ENCODE assay signal across 18 cellular contexts in genomic region chr19:42317535-42317934, GRCh38. TPM values are rescaled to one million over a fixed set of nuclear protein-coding genes. Genes with fewer than 3 reads are reported as not detected.
"Had no signal": no experiment of that assay in that cellular context is flagged by ENCODE, and none has a peak within 500 bp of the region (broad histone marks: within the 10 kb centered on the region; RNA-seq: fewer than 3 reads in every experiment).

No MANE protein-coding gene starts in this region.

- H3K27ac ChIP-seq: gastroesophageal sphincter, left lung, testis, upper lobe of right lung had no signal

- H3K36me3 Mint-ChIP-seq: activated naive CD4-positive, alpha-beta T cell treated with anti-CD3 and anti-CD28 coated beads, Interleukin-2, amount 50 U/mL, for 72 hours; naive B cell; T-cell had no signal

- H3K9me3 Mint-ChIP-seq: activated naive CD4-positive, alpha-beta T cell treated with anti-CD3 and anti-CD28 coated beads, Interleukin-2, amount 50 U/mL, for 72 hours; activated T-cell treated with anti-CD3 and anti-CD28 coated beads, Interleukin-2, amount 50 U/mL, for 4 hours; stimulated activated naive CD8-positive, alpha-beta T cell treated with anti-CD3 and anti-CD28 coated beads, Interleukin-15, Interleukin-2, amounts not matched to agents 100 ng/mL and 50 ng/mL, for 24 hours; T-cell had no signal

- FAIRE-seq: keratinocyte had no signal

- H3K4me3 ChIP-seq: gastroesophageal sphincter, left lung, testis had no signal

- ATAC-seq: activated T-cell treated with anti-CD3 and anti-CD28 coated beads, Interleukin-2, amount 50 U/mL, for 4 hours; gastroesophageal sphincter; T-cell had no signal

- H3K4me3 Mint-ChIP-seq: activated T-cell treated with anti-CD3 and anti-CD28 coated beads, Interleukin-2, amount 50 U/mL, for 4 hours had no signal

- DNase-seq: activated CD4-positive, alpha-beta T cell treated with anti-CD3 and anti-CD28 coated beads, Interleukin-2, amount 50 U/mL, for 48 hours; activated CD4-positive, CD25-positive, alpha-beta regulatory T cell treated with anti-CD3 and anti-CD28 coated beads, Interleukin-2, amount 50 U/mL, for 72 hours; activated gamma-delta T cell; activated T-cell treated with anti-CD3 and anti-CD28 coated beads, Interleukin-2, amount 50 U/mL, for 4 hours; left lung; naive B cell; stimulated activated CD4-positive, alpha-beta T cell treated with anti-CD3 and anti-CD28 coated beads, Interleukin-4, amount 100 ng/mL, for 24 hours; T-cell; T1000; testis had no signal

- H3K9me3 ChIP-seq: gastroesophageal sphincter, left lung, testis, upper lobe of right lung had no signal

- H3K27me3 ChIP-seq: dorsolateral prefrontal cortex, testis had no signal

- H3K27ac Mint-ChIP-seq: T-cell had no signal

- H3K36me3 ChIP-seq: gastroesophageal sphincter, left lung, upper lobe of right lung had no signal

RNA-seq across cellular contexts. Expression of gene TMEM145, which starts 4.4 kb away (rescaled TPM):
- total RNA-seq: activated T-cell treated with anti-CD3 and anti-CD28 coated beads, Interleukin-2, amount 50 U/mL, for 4 hours; mononuclear cell; T-cell had no signal
- polyA plus RNA-seq: keratinocyte had no signal

RNA-seq across cellular contexts. Expression of gene PRR19, which starts 15.6 kb away (rescaled TPM):
- total RNA-seq: mononuclear cell, skeletal muscle tissue had no signal
